Comparison of ENCODE assay signal across 13 cellular contexts in genomic region chr1:98677288-98677687, GRCh38. TPM values are rescaled to one million over a fixed set of nuclear protein-coding genes. Genes with fewer than 3 reads are reported as not detected.
A peak's percentile ranks its signal among the peaks of the same experiment; 100 is the strongest.
DNase-seq lines count a peak whose midpoint lies in the region; ATAC-seq and TF ChIP-seq lines count a peak whose summit lies in the region.
"Had no signal": no experiment of that assay in that cellular context is flagged by ENCODE, and none has a peak within 500 bp of the region (broad histone marks: within the 10 kb centered on the region; RNA-seq: fewer than 3 reads in every experiment).

No MANE protein-coding gene starts in this region.

- H3K36me3 ChIP-seq in BE2C = no peaks in the 10 kb centered on the region

- H3K4me1 Mint-ChIP-seq in WTC11 = peaks cover 22% of the 10 kb centered on the region
- no peaks in the 10 kb centered on the region for H3K4me1 Mint-ChIP-seq in natural killer cell treated with Interleukin-12 subunit alpha and Interleukin-12 subunit beta and Interleukin-15 and Interleukin-18, amount 100 ng/mL, for 72 hours (ENCODE audit: low read depth in 2 of 2)
- H3K4me1 Mint-ChIP-seq: naive B cell had no signal

- H3K9me3 ChIP-seq in BE2C = no peaks in the 10 kb centered on the region

- no peaks in the 10 kb centered on the region for H3K27me3 ChIP-seq in BE2C

- H3K4me3 Mint-ChIP-seq in WTC11 = no peak overlapping the region
- H3K4me3 Mint-ChIP-seq in natural killer cell treated with Interleukin-12 subunit alpha and Interleukin-12 subunit beta and Interleukin-15 and Interleukin-18, amount 100 ng/mL, for 72 hours = no peak overlapping the region
- H3K4me3 Mint-ChIP-seq: CD4-positive, alpha-beta T cell; naive B cell had no signal

- POLR2A ChIA-PET in WTC11 (lab: Charles Lee) = no interaction called here

- H3K36me3 Mint-ChIP-seq in WTC11 = peaks cover 7% of the 10 kb centered on the region; the same call in 1 of the 2 replicates
- no peaks in the 10 kb centered on the region for H3K36me3 Mint-ChIP-seq in natural killer cell treated with Interleukin-12 subunit alpha and Interleukin-12 subunit beta and Interleukin-15 and Interleukin-18, amount 100 ng/mL, for 72 hours
- H3K36me3 Mint-ChIP-seq: naive B cell had no signal

- H3K27ac Mint-ChIP-seq in WTC11 = peak overlapping the region; percentile 81
- no peak overlapping the region for H3K27ac Mint-ChIP-seq in natural killer cell treated with Interleukin-12 subunit alpha and Interleukin-12 subunit beta and Interleukin-15 and Interleukin-18, amount 100 ng/mL, for 72 hours
- H3K27ac Mint-ChIP-seq: CD4-positive, alpha-beta T cell; naive B cell had no signal

- CTCF ChIA-PET in WTC11 (lab: Charles Lee) = no interaction called here

- no peak overlapping the region for H3K4me3 ChIP-seq in BE2C (ENCODE audit: low read depth, low read length)
- H3K4me3 ChIP-seq: GM12878 had no signal

- no peak for TF ChIP-seq CTCF in WTC11 (IDR thresholded peaks at IDR 0.05)
- no peak for TF ChIP-seq CTCF in BE2C (IDR thresholded peaks at IDR 0.05; ENCODE audit: low read depth, low read length)

- H3K4me1 ChIP-seq in BE2C = peaks cover 13% of the 10 kb centered on the region

- no peak for ATAC-seq in WTC11
- ATAC-seq in natural killer cell treated with Interleukin-12 subunit alpha and Interleukin-12 subunit beta and Interleukin-15 and Interleukin-18, amount 100 ng/mL, for 72 hours = no peak
- ATAC-seq: GM12878 had no signal

- H3K27me3 Mint-ChIP-seq in WTC11 (ENCODE audit: low read depth) = no peaks in the 10 kb centered on the region
- H3K27me3 Mint-ChIP-seq in natural killer cell treated with Interleukin-12 subunit alpha and Interleukin-12 subunit beta and Interleukin-15 and Interleukin-18, amount 100 ng/mL, for 72 hours = no peaks in the 10 kb centered on the region
- H3K27me3 Mint-ChIP-seq: naive B cell had no signal

- H3K9me3 Mint-ChIP-seq in WTC11 = peaks cover 17% of the 10 kb centered on the region
- H3K9me3 Mint-ChIP-seq in natural killer cell treated with Interleukin-12 subunit alpha and Interleukin-12 subunit beta and Interleukin-15 and Interleukin-18, amount 100 ng/mL, for 72 hours = peaks cover 8% of the 10 kb centered on the region
- H3K9me3 Mint-ChIP-seq: CD4-positive, alpha-beta T cell had no signal

- DNase-seq in DMS153 treated with DMSO at 0.1 percent for 48 hours (lab: John Stamatoyannopoulos, UW; ENCODE audit: unreplicated experiment) (peak; percentile 58), M059J (ENCODE audit: low read depth) (peak; percentile 78), WTC11 (ENCODE audit: low spot score) (no peak), glomerular visceral epithelial cell (ENCODE audit: extremely low spot score) (peak; percentile 15), GM19238 (ENCODE audit: insufficient read length, low spot score) (no peak), BE2C (no peak)
- no peak for DNase-seq in natural killer cell treated with Interleukin-12 subunit alpha and Interleukin-12 subunit beta and Interleukin-15 and Interleukin-18, amount 100 ng/mL, for 72 hours (ENCODE audit: low spot score)
- DNase-seq in activated CD4-positive, alpha-beta T cell treated with anti-CD3 and anti-CD28 coated beads for 4 hours = no peak
- DNase-seq: amygdala; CD4-positive, alpha-beta T cell; naive B cell; small intestine had no signal

TF ChIP-seq in WTC11, 78 proteins besides CTCF, POLR2A, EP300 and RAD21 (continues in another document):
- TF ChIP-seq USF1 (CRISPR knock-in tag; IDR thresholded peaks at IDR 0.05) (no peak), HMGXB4 (CRISPR knock-in tag; IDR thresholded peaks at IDR 0.05) (no peak), ERG (CRISPR knock-in tag; IDR thresholded peaks at IDR 0.05) (no peak), TEAD1 (CRISPR knock-in tag; IDR thresholded peaks at IDR 0.05) (no peak), TCF7 (CRISPR knock-in tag; IDR thresholded peaks at IDR 0.05; ENCODE audit: low read depth) (no peak), IRF1 (CRISPR knock-in tag; IDR thresholded peaks at IDR 0.05) (no peak), FOXP4 (CRISPR knock-in tag; IDR thresholded peaks at IDR 0.05) (no peak), CBFB (CRISPR knock-in tag; IDR thresholded peaks at IDR 0.05; ENCODE audit: low read depth) (no peak), OVOL2 (CRISPR knock-in tag; IDR thresholded peaks at IDR 0.05; ENCODE audit: borderline replicate concordance) (no peak), ZNF121 (CRISPR knock-in tag; IDR thresholded peaks at IDR 0.05) (no peak), GTF2I (CRISPR knock-in tag; conservative IDR thresholded peaks at IDR 0.05) (no peak), GRHL2 (CRISPR knock-in tag; IDR thresholded peaks at IDR 0.05; ENCODE audit: insufficient replicate concordance, severe bottlenecking) (no peak)

RNA-seq across cellular contexts. Expression of gene SNX7, which starts 15.8 kb away (rescaled TPM):
- total RNA-seq in M059J (2014; rRNA removed; shearing (Covaris generic)) = 50.1 and 62.8 TPM in 2 replicates
- 12.9 to 15.7 TPM (median 14.8 TPM) in 3 replicates for total RNA-seq in WTC11 (2021)
- under 1 TPM in 1 of 2 donors, not detected in 1; 0.28 TPM for total RNA-seq in natural killer cell treated with Interleukin-12 subunit alpha and Interleukin-12 subunit beta and Interleukin-15 and Interleukin-18, amount 100 ng/mL, for 72 hours
- 18.0 TPM for polyA plus RNA-seq in BE2C (2012; ENCODE audit: insufficient read depth, insufficient read length, low read depth)
- total RNA-seq: CD4-positive, alpha-beta T cell had no signal

Comparison
In these comparisons a context has a peak if more than half of its experiments do, and no peak if none do; other contexts are left out.
1. DNase-seq: peak in DMS153 treated with DMSO at 0.1 percent for 48 hours (single experiment), M059J (single experiment) and glomerular visceral epithelial cell (single experiment); none in WTC11 (single experiment), natural killer cell treated with Interleukin-12 subunit alpha and Interleukin-12 subunit beta and Interleukin-15 and Interleukin-18, amount 100 ng/mL, for 72 hours (single experiment), GM19238 (single experiment), activated CD4-positive, alpha-beta T cell treated with anti-CD3 and anti-CD28 coated beads for 4 hours (0 of 2) and BE2C (single experiment).
2. RNA of gene SNX7, which starts 15.8 kb away (total RNA-seq): 50.1 to 62.8 TPM in M059J and 12.9 to 15.7 TPM in WTC11; 0.28 TPM in natural killer cell treated with Interleukin-12 subunit alpha and Interleukin-12 subunit beta and Interleukin-15 and Interleukin-18, amount 100 ng/mL, for 72 hours; every median in the first group is over 10 times any median in the second.